In the genomic region with DNA sequence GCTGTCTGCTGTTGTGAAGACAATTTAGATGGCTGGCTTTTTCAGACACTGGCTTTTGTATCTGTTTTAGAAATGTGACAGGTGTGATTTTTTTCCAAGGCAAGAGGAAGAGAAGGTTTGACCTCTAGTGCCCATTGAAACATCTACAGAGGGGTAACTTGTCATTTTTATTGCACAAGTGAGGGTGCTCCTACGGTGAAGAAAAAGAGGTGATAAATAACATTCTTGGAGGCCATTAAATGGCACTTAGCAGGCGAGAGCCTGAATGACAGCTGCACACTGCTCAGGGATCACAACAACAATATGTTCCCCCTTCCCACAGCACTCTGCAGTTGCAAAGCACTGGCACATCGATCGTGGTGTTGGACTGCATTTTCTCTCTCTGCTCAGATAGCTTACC, we compare ENCODE assay signal across 24 cellular contexts.
DNase-seq lines count a peak whose midpoint lies in the region; ATAC-seq and TF ChIP-seq lines count a peak whose summit lies in the region.
"Had no signal": no experiment of that assay in that cellular context is flagged by ENCODE, and none has a peak within 500 bp of the region (broad histone marks: within the 10 kb centered on the region; RNA-seq: fewer than 3 reads in every experiment).

No MANE protein-coding gene starts in this region.

- peaks cover 25% of the 10 kb centered on the region for H3K27me3 Mint-ChIP-seq in nephron progenitor cell (ENCODE audit: low read depth, poor library complexity)

- H3K36me3 Mint-ChIP-seq in nephron progenitor cell (ENCODE audit: low read depth) = no peaks in the 10 kb centered on the region
- H3K36me3 Mint-ChIP-seq: activated naive CD8-positive, alpha-beta T cell treated with anti-CD3 and anti-CD28 coated beads, Interleukin-2, amount 10 ng/mL, durations not matched to agents 7 days and 5 days; stimulated activated naive B cell treated with anti-CD40 and anti-IgM and Interleukin-4, amounts not matched to agents 10 μg/mL and 1 μg/mL and 100 μg/mL, for 72 hours had no signal

- no peak for TF ChIP-seq CTCF in nephron progenitor cell (IDR thresholded peaks at IDR 0.05)

- DNase-seq in NCI-H1105 (lab: John Stamatoyannopoulos, UW) (peak; percentile 34), NCI-H187 (lab: John Stamatoyannopoulos, UW) (peak; percentile 47 to 72), NCI-H524 treated with DMSO at 0.1 percent for 48 hours (lab: John Stamatoyannopoulos, UW) (peak; percentile 55), nephron progenitor cell (peak; percentile 13), NCI-H2029 (lab: John Stamatoyannopoulos, UW) (no peak)
- DNase-seq in activated CD4-positive, alpha-beta T cell treated with anti-CD3 and anti-CD28 coated beads, Interleukin-2, amount 50 U/mL, for 1 hour = no peak
- DNase-seq: activated CD4-positive, CD25-positive, alpha-beta regulatory T cell treated with anti-CD3 and anti-CD28 coated beads, Interleukin-2, amount 50 U/mL, for 72 hours; activated CD8-positive, alpha-beta T cell treated with anti-CD3 and anti-CD28 coated beads, Interleukin-2, amount 10 ng/mL, durations not matched to agents 7 days and 5 days; activated effector memory CD4-positive, alpha-beta T cell treated with Interleukin-2 at 50 U/mL for 16 hours; activated naive CD8-positive, alpha-beta T cell treated with anti-CD3 and anti-CD28 coated beads, Interleukin-2, amount 10 ng/mL, durations not matched to agents 7 days and 5 days; C1 segment of cervical spinal cord; Caco-2; endodermal cell; foreskin keratinocyte; heart right ventricle; NCI-H1436; NCI-H526 treated with DMSO at 0.1 percent for 48 hours; SK-N-SH; stimulated activated CD4-positive, alpha-beta T cell treated with anti-CD3 and anti-CD28 coated beads, Interleukin-4, amount 100 ng/mL, for 4 hours; stimulated activated naive B cell treated with anti-CD40 and anti-IgM and Interleukin-4, amounts not matched to agents 10 μg/mL and 1 μg/mL and 100 μg/mL, for 72 hours; T-helper 17 cell; upper lobe of left lung had no signal

- H3K4me3 Mint-ChIP-seq in nephron progenitor cell = no peak overlapping the region
- H3K4me3 Mint-ChIP-seq: activated CD8-positive, alpha-beta T cell treated with anti-CD3 and anti-CD28 coated beads, Interleukin-2, amount 10 ng/mL, durations not matched to agents 7 days and 5 days; activated naive CD8-positive, alpha-beta T cell treated with anti-CD3 and anti-CD28 coated beads, Interleukin-2, amount 10 ng/mL, durations not matched to agents 7 days and 5 days; endodermal cell; stimulated activated naive B cell treated with anti-CD40 and anti-IgM and Interleukin-4, amounts not matched to agents 10 μg/mL and 1 μg/mL and 100 μg/mL, for 72 hours; T-helper 17 cell had no signal

- peaks cover 27% of the 10 kb centered on the region for H3K4me1 Mint-ChIP-seq in nephron progenitor cell
- H3K4me1 Mint-ChIP-seq: activated naive CD8-positive, alpha-beta T cell treated with anti-CD3 and anti-CD28 coated beads, Interleukin-2, amount 10 ng/mL, durations not matched to agents 7 days and 5 days; stimulated activated naive B cell treated with anti-CD40 and anti-IgM and Interleukin-4, amounts not matched to agents 10 μg/mL and 1 μg/mL and 100 μg/mL, for 72 hours had no signal

- H3K27ac Mint-ChIP-seq in nephron progenitor cell = peak overlapping the region; percentile 9
- H3K27ac Mint-ChIP-seq: activated CD8-positive, alpha-beta T cell treated with anti-CD3 and anti-CD28 coated beads, Interleukin-2, amount 10 ng/mL, durations not matched to agents 7 days and 5 days; activated naive CD8-positive, alpha-beta T cell treated with anti-CD3 and anti-CD28 coated beads, Interleukin-2, amount 10 ng/mL, durations not matched to agents 7 days and 5 days; endodermal cell; stimulated activated naive B cell treated with anti-CD40 and anti-IgM and Interleukin-4, amounts not matched to agents 10 μg/mL and 1 μg/mL and 100 μg/mL, for 72 hours; T-helper 17 cell had no signal

- ATAC-seq in HG03520 (IDR thresholded peaks at IDR 0.05; ENCODE audit: unreplicated experiment) = no peak
- ATAC-seq: activated CD8-positive, alpha-beta T cell treated with anti-CD3 and anti-CD28 coated beads, Interleukin-2, amount 10 ng/mL, durations not matched to agents 7 days and 5 days; foreskin keratinocyte; heart right ventricle; sciatic nerve; stimulated activated naive B cell treated with anti-CD40 and anti-IgM and Interleukin-4, amounts not matched to agents 10 μg/mL and 1 μg/mL and 100 μg/mL, for 72 hours; T-helper 17 cell had no signal

- H3K9me3 Mint-ChIP-seq in nephron progenitor cell = peaks cover 3% of the 10 kb centered on the region
- H3K9me3 Mint-ChIP-seq: activated naive CD8-positive, alpha-beta T cell treated with anti-CD3 and anti-CD28 coated beads, Interleukin-2, amount 10 ng/mL, durations not matched to agents 7 days and 5 days; endodermal cell; stimulated activated naive B cell treated with anti-CD40 and anti-IgM and Interleukin-4, amounts not matched to agents 10 μg/mL and 1 μg/mL and 100 μg/mL, for 72 hours had no signal

Comparison
In these comparisons a context has a peak if more than half of its experiments do, and no peak if none do; other contexts are left out.
1. DNase-seq: peak in NCI-H1105 (single experiment), NCI-H187 (2 of 2), NCI-H524 treated with DMSO at 0.1 percent for 48 hours (single experiment) and nephron progenitor cell (single experiment); none in NCI-H2029 (single experiment) and activated CD4-positive, alpha-beta T cell treated with anti-CD3 and anti-CD28 coated beads, Interleukin-2, amount 50 U/mL, for 1 hour (single experiment).